ENCODE assay signal across 1 cellular context in genomic region chr7:92528958-92529264, GRCh38.
TF ChIP-seq lines count a peak whose summit lies in the region.

No MANE protein-coding gene starts in this region.

TF ChIP-seq in SK-N-SH, 30 proteins besides CTCF, POLR2A, EP300 and RAD21 (continued from another document):
- TF ChIP-seq IRF3 (IDR thresholded peaks at IDR 0.05; ENCODE audit: low read depth, low read length) (no peak), JUND (IDR thresholded peaks at IDR 0.05) (no peak), GATA2 (CRISPR knock-in tag; IDR thresholded peaks at IDR 0.05) (no peak), PBX3 (IDR thresholded peaks at IDR 0.05) (no peak), USF1 (IDR thresholded peaks at IDR 0.05; ENCODE audit: borderline replicate concordance, low read depth) (no peak), NRF1 (IDR thresholded peaks at IDR 0.05; ENCODE audit: low read depth, low read length) (no peak), ZBTB33 (IDR thresholded peaks at IDR 0.05; ENCODE audit: borderline replicate concordance, low read depth) (no peak), RXRA (IDR thresholded peaks at IDR 0.05; ENCODE audit: borderline replicate concordance, low read depth) (no peak)
